In genomic region chr4:113996599-113997177, GRCh38 we compare ENCODE assay signal across 19 cellular contexts. TPM values are rescaled to one million over a fixed set of nuclear protein-coding genes. Genes with fewer than 3 reads are reported as not detected.
DNase-seq lines count a peak whose midpoint lies in the region; ATAC-seq and TF ChIP-seq lines count a peak whose summit lies in the region.
"Had no signal": no experiment of that assay in that cellular context is flagged by ENCODE, and none has a peak within 500 bp of the region (broad histone marks: within the 10 kb centered on the region; RNA-seq: fewer than 3 reads in every experiment).

No MANE protein-coding gene starts in this region.

- no peak overlapping the region for H3K27ac ChIP-seq in MM.1S (ENCODE audit: low read length)
- H3K27ac ChIP-seq: ascending aorta, ovary, spleen, uterus had no signal

- DNase-seq in AG08395 (ENCODE audit: low spot score), result peak; percentile 54
- peak; percentile 39 for DNase-seq in HK-2 (ENCODE audit: unreplicated experiment)
- no peak for DNase-seq in T-helper 17 cell
- peak; percentile 40 for DNase-seq in iPS-NIHi7 (ENCODE audit: extremely low spot score)
- no peak for DNase-seq in MM.1S
- DNase-seq in globus pallidus (ENCODE audit: low spot score), result no peak
- DNase-seq: activated effector memory CD4-positive, alpha-beta T cell treated with Interleukin-2 at 50 U/mL for 16 hours; head of caudate nucleus; KG1; left cardiac atrium; ovary; spleen; stimulated activated naive CD4-positive, alpha-beta T cell treated with Interleukin-2 at 50 U/mL for 16 hours; SW 1271; uterus had no signal

- H3K27me3 ChIP-seq in MM.1S (replicated peaks; ENCODE audit: insufficient read depth, low read length), result no peaks in the 10 kb centered on the region
- H3K27me3 ChIP-seq: ascending aorta, ovary, spleen, uterus had no signal

- no peak overlapping the region for H2AFZ ChIP-seq in MM.1S (ENCODE audit: low read length)

- H3K4me1 Mint-ChIP-seq in T-helper 17 cell, result peaks cover 16% of the 10 kb centered on the region

- TF ChIP-seq CTCF in MM.1S (IDR thresholded peaks at IDR 0.05; ENCODE audit: low read length), result no peak

- H3K9ac ChIP-seq in MM.1S (ENCODE audit: low read length), result no peak overlapping the region

- no peak overlapping the region for H3K4me3 Mint-ChIP-seq in T-helper 17 cell

- H4K20me1 ChIP-seq in MM.1S (ENCODE audit: insufficient read depth, low read length), result no peaks in the 10 kb centered on the region

- no peak overlapping the region for H3K4me2 ChIP-seq in MM.1S (ENCODE audit: low read depth, low read length)

- no peaks in the 10 kb centered on the region for H3K9me3 ChIP-seq in T-helper 17 cell (ENCODE audit: control insufficient read depth, low read length, poor library complexity, severe bottlenecking)
- no peaks in the 10 kb centered on the region for H3K9me3 ChIP-seq in MM.1S (replicated peaks; ENCODE audit: insufficient read depth, low read length)
- H3K9me3 ChIP-seq: ascending aorta, ovary, spleen, uterus had no signal

- H3K36me3 Mint-ChIP-seq in T-helper 17 cell (ENCODE audit: low read depth), result no peaks in the 10 kb centered on the region

- no peak overlapping the region for H3K4me3 ChIP-seq in MM.1S (ENCODE audit: low read length)
- H3K4me3 ChIP-seq: ascending aorta, ovary, spleen, uterus had no signal

- peak overlapping the region; percentile 85 for H3K27ac Mint-ChIP-seq in T-helper 17 cell

- no peaks in the 10 kb centered on the region for H3K9me2 ChIP-seq in MM.1S (replicated peaks; ENCODE audit: insufficient read depth, low read length)

- no peak for ATAC-seq in T-helper 17 cell
- no peak for ATAC-seq in HG03432 (IDR thresholded peaks at IDR 0.05; ENCODE audit: unreplicated experiment)
- ATAC-seq in HG03108 (IDR thresholded peaks at IDR 0.05; ENCODE audit: unreplicated experiment), result no peak
- ATAC-seq: left cardiac atrium had no signal

- no peaks in the 10 kb centered on the region for H3K79me2 ChIP-seq in MM.1S (ENCODE audit: low read length)

- H3K36me3 ChIP-seq in MM.1S (replicated peaks; ENCODE audit: insufficient read depth, low read length), result no peaks in the 10 kb centered on the region
- H3K36me3 ChIP-seq: ascending aorta, ovary, spleen, uterus had no signal

- H3K27me3 Mint-ChIP-seq in T-helper 17 cell, result no peaks in the 10 kb centered on the region

- no peaks in the 10 kb centered on the region for H3F3A ChIP-seq in MM.1S (ENCODE audit: insufficient read depth, low read length)

- H3K4me1 ChIP-seq in MM.1S (ENCODE audit: low read length), result no peaks in the 10 kb centered on the region
- H3K4me1 ChIP-seq: spleen, uterus had no signal

RNA-seq across cellular contexts. Expression of gene ARSJ, which starts 17.2 kb away (rescaled TPM):
- total RNA-seq in T-helper 17 cell, result under 1 TPM in 1 of 2 donors, not detected in 1; 0.45 TPM
- total RNA-seq: activated CD8-positive, alpha-beta memory T cell treated with anti-CD3 and anti-CD28 coated beads for 36 hours had no signal

Comparison
In these comparisons a context has a peak if more than half of its experiments do, and no peak if none do; other contexts are left out.
1. DNase-seq: peak in AG08395 (single experiment), HK-2 (single experiment) and iPS-NIHi7 (single experiment); none in T-helper 17 cell (0 of 3), MM.1S (single experiment) and globus pallidus (single experiment).